Comparison of ENCODE assay signal across 11 cellular contexts in the genomic region with DNA sequence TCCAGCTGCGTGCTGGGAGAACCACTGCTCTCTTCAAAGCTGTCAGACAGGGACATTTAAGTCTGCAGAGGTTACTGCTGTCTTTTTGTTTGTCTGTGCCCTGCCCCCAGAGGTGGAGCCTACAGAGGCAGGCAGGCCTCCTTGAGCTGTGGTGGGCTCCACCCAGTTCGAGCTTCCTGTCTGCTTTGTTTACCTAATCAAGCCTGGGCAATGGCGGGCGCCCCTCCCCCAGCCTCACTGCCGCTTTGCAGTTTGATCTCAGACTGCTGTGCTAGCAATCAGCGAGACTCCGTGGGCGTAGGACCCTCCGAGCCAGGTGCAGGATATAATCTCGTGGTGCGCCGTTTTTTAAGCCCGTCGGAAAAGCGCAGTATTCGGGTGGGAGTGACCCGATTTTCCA. TPM values are rescaled to one million over a fixed set of nuclear protein-coding genes. Genes with fewer than 3 reads are reported as not detected.
"Had no signal": no experiment of that assay in that cellular context is flagged by ENCODE, and none has a peak within 500 bp of the region (broad histone marks: within the 10 kb centered on the region; RNA-seq: fewer than 3 reads in every experiment).

No MANE protein-coding gene starts in this region.

RNA-seq across cellular contexts. Expression of a gene that starts 23.2 kb away (rescaled TPM):
- total RNA-seq: OCI-LY7, PC-9, Right ventricle myocardium inferior, Right ventricle myocardium superior, RPMI7951, SJCRH30, SJSA1, SK-MEL-5, T-cell had no signal
- polyA plus RNA-seq: SK-N-SH had no signal

RNA-seq across cellular contexts. Expression of a gene that starts 35.4 kb away (rescaled TPM):
- total RNA-seq: OCI-LY7, PC-3, PC-9, RPMI7951, SJCRH30, SJSA1, SK-MEL-5, T-cell had no signal
- polyA plus RNA-seq: SK-N-SH had no signal
